8 cellular contexts compared by ENCODE assay signal in the genomic region with DNA sequence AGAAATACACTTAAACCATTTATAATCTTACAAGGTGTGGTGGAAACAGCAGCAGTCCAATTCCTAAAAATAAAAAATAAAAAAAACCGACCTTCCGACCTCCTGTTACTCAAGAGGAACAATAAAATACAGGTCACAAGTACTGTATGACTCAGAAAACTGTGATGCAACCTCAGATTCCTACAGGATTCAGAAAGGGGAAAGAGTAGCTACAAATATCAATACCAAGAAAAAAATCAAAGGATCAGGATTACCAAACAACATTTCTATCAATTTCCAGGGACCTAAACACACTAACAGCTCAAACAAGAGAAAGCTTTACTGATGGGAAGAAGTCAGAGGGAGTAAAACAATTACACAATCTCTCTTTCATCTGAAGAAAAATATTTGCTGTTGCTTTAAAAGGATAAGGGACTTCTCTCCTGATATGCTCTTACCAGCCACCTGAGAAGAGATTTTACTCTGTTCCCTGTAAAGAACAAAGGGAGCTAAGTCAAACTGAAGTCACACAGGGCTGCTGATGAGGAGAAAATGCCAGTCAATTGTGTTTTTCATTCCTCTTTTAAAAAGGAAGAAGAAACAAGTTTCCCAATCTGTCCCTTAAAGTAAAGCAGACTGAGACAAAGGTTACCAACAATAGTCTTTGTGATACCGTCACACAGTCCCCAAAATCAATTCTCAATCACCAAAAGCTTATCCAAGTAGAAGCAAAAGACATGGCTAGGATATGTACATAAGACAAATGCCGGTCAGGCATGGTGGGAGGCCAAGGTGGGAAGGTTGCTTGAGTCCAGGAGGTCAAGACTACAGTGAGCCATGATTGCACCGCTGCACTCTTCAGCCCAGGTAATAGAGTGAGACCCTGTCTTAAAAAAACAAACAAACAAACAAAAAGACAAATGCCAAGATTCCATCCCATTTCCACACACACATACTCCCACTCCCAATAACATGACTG. TPM values are rescaled to one million over a fixed set of nuclear protein-coding genes. Genes with fewer than 3 reads are reported as not detected.
DNase-seq lines count a peak whose midpoint lies in the region; ATAC-seq, FAIRE-seq and TF ChIP-seq lines count a peak whose summit lies in the region.

No MANE protein-coding gene starts in this region.

- 18 to 53% (median 40%) methylated on average over 5 of the region's 5 CpGs for WGBS in small intestine, 3 donors

- TF ChIP-seq CTCF in activated B cell treated with CpG ODN at 0.5 μM for 24 hours (IDR thresholded peaks at IDR 0.05) = no peak

- FAIRE-seq in small intestine (lab: Jason Lieb, UNC) (no peak), GM12891 (lab: Jason Lieb, UNC) (no peak)

- H3K4me3 ChIP-seq in small intestine (ENCODE audit: low read depth in 1 of 2, low read length in 2 of 2) = no peak overlapping the region

- H3K36me3 Mint-ChIP-seq in activated naive CD8-positive, alpha-beta T cell treated with anti-CD3 and anti-CD28 coated beads, Interleukin-2, amount 10 ng/mL, durations not matched to agents 7 days and 5 days = peaks cover 18% of the 10 kb centered on the region
- H3K36me3 Mint-ChIP-seq in activated naive CD8-positive, alpha-beta T cell treated with anti-CD3 and anti-CD28 coated beads, Interleukin-2, amount 50 U/mL, for 24 hours (ENCODE audit: low read depth) = peaks cover 3% of the 10 kb centered on the region
- H3K36me3 Mint-ChIP-seq in activated B cell treated with CpG ODN at 0.5 μM for 24 hours (ENCODE audit: low read depth) = peaks cover 7% of the 10 kb centered on the region

- H3K9me3 ChIP-seq in small intestine (ENCODE audit: control insufficient read depth, low read depth) = no peaks in the 10 kb centered on the region

- DNase-seq in activated naive CD8-positive, alpha-beta T cell treated with anti-CD3 and anti-CD28 coated beads, Interleukin-2, amount 10 ng/mL, durations not matched to agents 7 days and 5 days = no peak
- DNase-seq in activated naive CD8-positive, alpha-beta T cell treated with anti-CD3 and anti-CD28 coated beads, Interleukin-2, amount 50 U/mL, for 24 hours = no peak
- DNase-seq in activated B cell treated with CpG ODN at 0.5 μM for 24 hours = no peak
- no peak for DNase-seq in left cardiac atrium
- peak; percentile 93 for DNase-seq in small intestine
- DNase-seq in stimulated activated CD4-positive, alpha-beta T cell treated with anti-CD3 and anti-CD28 coated beads, Interleukin-2, amount 100 ng/mL, for 48 hours = no peak
- no peak for DNase-seq in GM12891 (ENCODE audit: insufficient read length, low spot score)

- peaks cover 2% of the 10 kb centered on the region for H3K27me3 Mint-ChIP-seq in activated naive CD8-positive, alpha-beta T cell treated with anti-CD3 and anti-CD28 coated beads, Interleukin-2, amount 10 ng/mL, durations not matched to agents 7 days and 5 days
- no peaks in the 10 kb centered on the region for H3K27me3 Mint-ChIP-seq in activated naive CD8-positive, alpha-beta T cell treated with anti-CD3 and anti-CD28 coated beads, Interleukin-2, amount 50 U/mL, for 24 hours
- H3K27me3 Mint-ChIP-seq in activated B cell treated with CpG ODN at 0.5 μM for 24 hours = no peaks in the 10 kb centered on the region

- H3K9me3 Mint-ChIP-seq in activated naive CD8-positive, alpha-beta T cell treated with anti-CD3 and anti-CD28 coated beads, Interleukin-2, amount 10 ng/mL, durations not matched to agents 7 days and 5 days = no peaks in the 10 kb centered on the region
- H3K9me3 Mint-ChIP-seq in activated naive CD8-positive, alpha-beta T cell treated with anti-CD3 and anti-CD28 coated beads, Interleukin-2, amount 50 U/mL, for 24 hours = no peaks in the 10 kb centered on the region
- no peaks in the 10 kb centered on the region for H3K9me3 Mint-ChIP-seq in activated B cell treated with CpG ODN at 0.5 μM for 24 hours

- CTCF ChIA-PET in activated B cell treated with CpG ODN at 0.5 μM for 24 hours (lab: Charles Lee) = interaction anchor here (2.0 kb wide), 1 partner anchor 25 kb away, joined by 5 read pairs; no protein-coding TSS in a partner anchor

- peak overlapping the region; percentile 56 to 88 for H3K27ac ChIP-seq in small intestine (ENCODE audit: low read depth in 1 of 2, low read length in 1 of 2)

- H3K27me3 ChIP-seq in small intestine (ENCODE audit: control insufficient read depth in 2 of 2, insufficient read depth in 2 of 2, low read length in 2 of 2) = no peaks in the 10 kb centered on the region

- no peaks in the 10 kb centered on the region for H3K36me3 ChIP-seq in small intestine (ENCODE audit: control insufficient read depth in 2 of 2, insufficient read depth in 2 of 2, low read length in 2 of 2)

- peaks cover 44% of the 10 kb centered on the region for H3K4me1 Mint-ChIP-seq in activated naive CD8-positive, alpha-beta T cell treated with anti-CD3 and anti-CD28 coated beads, Interleukin-2, amount 10 ng/mL, durations not matched to agents 7 days and 5 days
- H3K4me1 Mint-ChIP-seq in activated naive CD8-positive, alpha-beta T cell treated with anti-CD3 and anti-CD28 coated beads, Interleukin-2, amount 50 U/mL, for 24 hours = peaks cover 45% of the 10 kb centered on the region
- peaks cover 34% of the 10 kb centered on the region for H3K4me1 Mint-ChIP-seq in activated B cell treated with CpG ODN at 0.5 μM for 24 hours

- intact Hi-C loops in activated B cell treated with CpG ODN at 0.5 μM for 24 hours (cut with micrococcal nuclease) (loop anchor here (2.0 to 5.0 kb wide), 2 partner anchors 38 to 62 kb away; partner anchors contain the start of genes AMBRA1, ATG13 and HARBI1), left cardiac atrium (cut with DNase I) (loop anchor here in 1 of 2 donors (5.0 kb wide), 1 partner anchor 38 kb away; the partner anchor contains the start of gene AMBRA1)

- H3K27ac Mint-ChIP-seq in activated naive CD8-positive, alpha-beta T cell treated with anti-CD3 and anti-CD28 coated beads, Interleukin-2, amount 10 ng/mL, durations not matched to agents 7 days and 5 days = no peak overlapping the region
- no peak overlapping the region for H3K27ac Mint-ChIP-seq in activated naive CD8-positive, alpha-beta T cell treated with anti-CD3 and anti-CD28 coated beads, Interleukin-2, amount 50 U/mL, for 24 hours
- peak overlapping the region; percentile 27 for H3K27ac Mint-ChIP-seq in activated B cell treated with CpG ODN at 0.5 μM for 24 hours

- ATAC-seq in activated naive CD8-positive, alpha-beta T cell treated with anti-CD3 and anti-CD28 coated beads, Interleukin-2, amount 10 ng/mL, durations not matched to agents 7 days and 5 days (ENCODE audit: low read depth) = no peak
- no peak for ATAC-seq in activated naive CD8-positive, alpha-beta T cell treated with anti-CD3 and anti-CD28 coated beads, Interleukin-2, amount 50 U/mL, for 24 hours
- no peak for ATAC-seq in activated B cell treated with CpG ODN at 0.5 μM for 24 hours (ENCODE audit: low read depth)
- ATAC-seq in left cardiac atrium = peak; percentile 38 to 83
- no peak for ATAC-seq in HG03342 (IDR thresholded peaks at IDR 0.05; ENCODE audit: unreplicated experiment)

- POLR2A ChIA-PET in activated naive CD8-positive, alpha-beta T cell treated with anti-CD3 and anti-CD28 coated beads, Interleukin-2, amount 10 ng/mL, durations not matched to agents 7 days and 5 days (lab: Charles Lee) = interaction anchor here (0.5 to 2.0 kb wide), 4 partner anchors 19 to 116 kb away, joined by 3 to 5 read pairs (median 4); partner anchors contain the start of gene AMBRA1
- POLR2A ChIA-PET in activated B cell treated with CpG ODN at 0.5 μM for 24 hours (lab: Charles Lee) = no interaction called here

- H3K4me3 Mint-ChIP-seq in activated naive CD8-positive, alpha-beta T cell treated with anti-CD3 and anti-CD28 coated beads, Interleukin-2, amount 10 ng/mL, durations not matched to agents 7 days and 5 days = peak overlapping the region; percentile 46
- no peak overlapping the region for H3K4me3 Mint-ChIP-seq in activated naive CD8-positive, alpha-beta T cell treated with anti-CD3 and anti-CD28 coated beads, Interleukin-2, amount 50 U/mL, for 24 hours
- H3K4me3 Mint-ChIP-seq in activated B cell treated with CpG ODN at 0.5 μM for 24 hours = no peak overlapping the region

- TF ChIP-seq POLR2A in GM12891 (IDR thresholded peaks at IDR 0.05; ENCODE audit: low read depth, low read length) = no peak

- peaks cover 4 to 24% of the 10 kb centered on the region in 2 donors for H3K4me1 ChIP-seq in small intestine (ENCODE audit: control insufficient read depth in 2 of 2, insufficient read depth in 1 of 2, low read depth in 1 of 2, low read length in 1 of 2)

TF ChIP-seq in GM12891, 5 proteins besides CTCF, POLR2A, EP300 and RAD21:
- TF ChIP-seq TAF1 (IDR thresholded peaks at IDR 0.05; ENCODE audit: low read depth, low read length) (no peak), POLR2AphosphoS5 (IDR thresholded peaks at IDR 0.05; ENCODE audit: low read depth, low read length) (no peak), POU2F2 (IDR thresholded peaks at IDR 0.05; ENCODE audit: low read depth, low read length) (no peak), PAX5 (IDR thresholded peaks at IDR 0.05; ENCODE audit: insufficient read depth, low read length, severe bottlenecking) (no peak), SPI1 (IDR thresholded peaks at IDR 0.05; ENCODE audit: low read depth, low read length) (no peak)
TF ChIP-seq in GM12891: peak in this region for 0.

RNA-seq across cellular contexts. Expression of gene AMBRA1, which starts 39.3 kb away (rescaled TPM):
- total RNA-seq in activated naive CD8-positive, alpha-beta T cell treated with anti-CD3 and anti-CD28 coated beads, Interleukin-2, amount 10 ng/mL, durations not matched to agents 7 days and 5 days = 10 to 100 TPM; 39.1 to 40.5 TPM
- total RNA-seq in activated B cell treated with CpG ODN at 0.5 μM for 24 hours (35.5 and 39.1 TPM in 2 replicates), left cardiac atrium (10 to 100 TPM; 14.9 to 20.1 TPM)
- 10 to 100 TPM in 1 of 3 donors, 1 to 10 TPM in 2; 7.8 to 15.8 (median 9.4) TPM for polyA plus RNA-seq in small intestine
- polyA plus RNA-seq in GM12891 (2012; ENCODE audit: low read depth, missing spikeins) = 11.7 TPM

Comparison
In these comparisons a context has a peak if more than half of its experiments do, and no peak if none do; other contexts are left out.
1. ATAC-seq: peak in left cardiac atrium (2 of 2); none in activated naive CD8-positive, alpha-beta T cell treated with anti-CD3 and anti-CD28 coated beads, Interleukin-2, amount 10 ng/mL, durations not matched to agents 7 days and 5 days (single experiment), activated naive CD8-positive, alpha-beta T cell treated with anti-CD3 and anti-CD28 coated beads, Interleukin-2, amount 50 U/mL, for 24 hours (single experiment), activated B cell treated with CpG ODN at 0.5 μM for 24 hours (single experiment) and HG03342 (single experiment).